Comparison of ENCODE assay signal across 17 cellular contexts in the genomic region with DNA sequence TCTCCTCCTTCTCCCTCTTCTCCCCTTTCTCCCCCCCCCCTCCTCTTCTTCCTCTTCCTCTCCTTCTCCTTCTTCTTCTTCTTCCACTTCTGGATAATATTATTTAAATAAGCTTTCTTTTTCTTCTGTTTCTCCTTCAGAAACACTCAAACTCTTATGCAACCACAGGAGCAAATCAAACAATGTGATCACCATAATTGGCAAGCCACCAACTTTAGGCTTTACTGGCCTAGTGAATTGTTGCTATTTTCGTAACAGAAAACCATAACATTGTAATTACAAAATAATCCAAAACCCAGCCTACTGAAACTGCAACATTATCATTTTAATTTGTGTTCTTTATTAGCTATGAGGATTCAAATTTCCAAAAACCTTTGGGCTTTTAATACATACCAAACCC. TPM values are rescaled to one million over a fixed set of nuclear protein-coding genes. Genes with fewer than 3 reads are reported as not detected.
DNase-seq lines count a peak whose midpoint lies in the region; ATAC-seq and TF ChIP-seq lines count a peak whose summit lies in the region.
"Had no signal": no experiment of that assay in that cellular context is flagged by ENCODE, and none has a peak within 500 bp of the region (broad histone marks: within the 10 kb centered on the region; RNA-seq: fewer than 3 reads in every experiment).

No MANE protein-coding gene starts in this region.

- in situ Hi-C loops in HAP-1 (cut with MboI; ENCODE audit: low sequenced_read_pairs): no loop called here

- H3K9ac ChIP-seq in PC-3 (ENCODE audit: low read length) (no peak overlapping the region), mucosa of rectum (ENCODE audit: low read depth in 1 of 2, low read length in 2 of 2) (peak overlapping the region in 1 of 2 donors; percentile 24)
- H3K9ac ChIP-seq: neural progenitor cell had no signal

- H2AFZ ChIP-seq in PC-3 (ENCODE audit: low read length): no peak overlapping the region
- H2AFZ ChIP-seq: neural progenitor cell had no signal

- no peaks in the 10 kb centered on the region for H4K20me1 ChIP-seq in PC-3 (ENCODE audit: low read length)

- TF ChIP-seq CTCF in PC-3 (conservative IDR thresholded peaks at IDR 0.05; ENCODE audit: low read depth, low read length) (no peak), esophagus squamous epithelium (IDR thresholded peaks at IDR 0.05) (no peak), upper lobe of right lung (IDR thresholded peaks at IDR 0.05) (no peak)

- H3F3A ChIP-seq in PC-3 (ENCODE audit: low read length, unreplicated experiment): no peaks in the 10 kb centered on the region

- DNase-seq in HAP-1 (ENCODE audit: low spot score in 2 of 2) (peak; percentile 69 to 79), PC-3 (peak; percentile 55), esophagus squamous epithelium (lab: John Stamatoyannopoulos, UW) (no peak), upper lobe of right lung (no peak), RKO (ENCODE audit: low spot score) (no peak), HUDEP-2 (lab: John Stamatoyannopoulos, UW; ENCODE audit: unreplicated experiment in 76 of 76) (no peak)
- DNase-seq: activated CD4-positive, alpha-beta T cell treated with anti-CD3 and anti-CD28 coated beads, Interleukin-2, amount 50 U/mL, for 48 hours; activated naive CD8-positive, alpha-beta T cell treated with anti-CD3 and anti-CD28 coated beads, Interleukin-2, amount 50 U/mL, for 24 hours; activated T-cell treated with anti-CD3 and anti-CD28 coated beads, Interleukin-2, amount 50 U/mL, for 72 hours; sigmoid colon; stimulated activated naive B cell treated with anti-CD40 and anti-IgM and Interleukin-4, amounts not matched to agents 10 μg/mL and 1 μg/mL and 100 μg/mL, for 72 hours; uterus had no signal

- H3K9me2 ChIP-seq in PC-3 (replicated peaks; ENCODE audit: low read length): no peaks in the 10 kb centered on the region

- no peaks in the 10 kb centered on the region for H3K79me2 ChIP-seq in PC-3 (ENCODE audit: low read length)

- 15 to 29% methylated on average over 1 of the region's 1 CpG for WGBS in esophagus squamous epithelium, 2 donors

- BruUV-seq in PC-3 (replicated peaks; lab: Mats Ljungman, UMichigan): no TSS peak

- CTCF ChIA-PET in PC-3 (lab: Charles Lee): interaction anchor here (0.6 kb wide), 1 partner anchor 284 kb away, joined by 3 read pairs; no protein-coding TSS in a partner anchor

- no peak for TF ChIP-seq POLR2A in esophagus squamous epithelium (IDR thresholded peaks at IDR 0.05)

- H3K27ac ChIP-seq in PC-3 (ENCODE audit: low read length) (peak overlapping the region; percentile 67), esophagus squamous epithelium (peak overlapping the region; percentile 28 to 54 (median 37)), mucosa of rectum (ENCODE audit: low read depth in 2 of 2, low read length in 2 of 2) (peak overlapping the region; percentile 56 to 78), upper lobe of right lung (no peak overlapping the region)
- H3K27ac ChIP-seq: foreskin keratinocyte, neural progenitor cell, sigmoid colon, uterus had no signal

- H3K27me3 ChIP-seq in HAP-1 (ENCODE audit: low read depth) (no peaks in the 10 kb centered on the region), PC-3 (ENCODE audit: low read length) (no peaks in the 10 kb centered on the region), esophagus squamous epithelium (no peaks in the 10 kb centered on the region), mucosa of rectum (ENCODE audit: control insufficient read depth in 2 of 2, insufficient read depth in 2 of 2, low read length in 2 of 2) (no peaks in the 10 kb centered on the region), upper lobe of right lung (no peaks in the 10 kb centered on the region)
- H3K27me3 ChIP-seq: foreskin keratinocyte, neural progenitor cell, sigmoid colon had no signal

- H3K9me3 ChIP-seq in HAP-1 (peaks cover 1% of the 10 kb centered on the region; the same call in 1 of the 2 replicates), PC-3 (ENCODE audit: low read length) (no peaks in the 10 kb centered on the region), esophagus squamous epithelium (no peaks in the 10 kb centered on the region), mucosa of rectum (ENCODE audit: control insufficient read depth in 2 of 2, low read length in 2 of 2) (no peaks in the 10 kb centered on the region), upper lobe of right lung (no peaks in the 10 kb centered on the region)
- H3K9me3 ChIP-seq: sigmoid colon, uterus had no signal

- peak overlapping the region; percentile 53; the same call in 1 of the 2 replicates for H3K4me2 ChIP-seq in PC-3 (ENCODE audit: low read length)
- H3K4me2 ChIP-seq: neural progenitor cell had no signal

- POLR2A ChIA-PET in PC-3 (lab: Charles Lee; ENCODE audit: unreplicated experiment): no interaction called here

- no peak overlapping the region for H3K4me3 ChIP-seq in HAP-1
- no peak overlapping the region for H3K4me3 ChIP-seq in PC-3 (ENCODE audit: low read length)
- H3K4me3 ChIP-seq in esophagus squamous epithelium: no peak overlapping the region
- H3K4me3 ChIP-seq in mucosa of rectum (ENCODE audit: low read length in 2 of 2): peak overlapping the region in 1 of 2 donors; percentile 34
- H3K4me3 ChIP-seq in upper lobe of right lung: no peak overlapping the region
- H3K4me3 ChIP-seq: neural progenitor cell, sigmoid colon, uterus had no signal

- intact Hi-C loops in PC-3 (cut with micrococcal nuclease): loop anchor here (10.0 kb wide), 1 partner anchor 428 kb away; no protein-coding TSS in a partner anchor
- intact Hi-C loops in esophagus squamous epithelium (cut with DNase I): no loop called here
- intact Hi-C loops in upper lobe of right lung (cut with DNase I): no loop called here

- ATAC-seq in PC-3 (no peak), GM21447 (IDR thresholded peaks at IDR 0.05; ENCODE audit: unreplicated experiment) (no peak), upper lobe of right lung (no peak)
- ATAC-seq: activated naive CD8-positive, alpha-beta T cell treated with anti-CD3 and anti-CD28 coated beads, Interleukin-2, amount 50 U/mL, for 24 hours; activated T-cell treated with anti-CD3 and anti-CD28 coated beads, Interleukin-2, amount 50 U/mL, for 72 hours; stimulated activated naive B cell treated with anti-CD40 and anti-IgM and Interleukin-4, amounts not matched to agents 10 μg/mL and 1 μg/mL and 100 μg/mL, for 72 hours had no signal

- no peaks in the 10 kb centered on the region for H3K36me3 ChIP-seq in HAP-1 (replicated peaks)
- H3K36me3 ChIP-seq in PC-3 (ENCODE audit: low read depth, low read length): no peaks in the 10 kb centered on the region
- H3K36me3 ChIP-seq in esophagus squamous epithelium: no peaks in the 10 kb centered on the region
- no peaks in the 10 kb centered on the region for H3K36me3 ChIP-seq in mucosa of rectum (ENCODE audit: control insufficient read depth in 2 of 2, insufficient read depth in 2 of 2, low read length in 2 of 2)
- H3K36me3 ChIP-seq in upper lobe of right lung: no peaks in the 10 kb centered on the region
- H3K36me3 ChIP-seq: neural progenitor cell, sigmoid colon, uterus had no signal

- H3K4me1 ChIP-seq in HAP-1 (peaks cover 35% of the 10 kb centered on the region), PC-3 (ENCODE audit: insufficient read depth, low read length) (peaks cover 26% of the 10 kb centered on the region), esophagus squamous epithelium (peaks cover 0 to 30% (median 0%) of the 10 kb centered on the region in 3 donors), mucosa of rectum (ENCODE audit: control insufficient read depth in 2 of 2, insufficient read depth in 2 of 2, low read length in 2 of 2) (peaks cover 12 to 31% of the 10 kb centered on the region in 2 donors), upper lobe of right lung (no peaks in the 10 kb centered on the region)
- H3K4me1 ChIP-seq: foreskin keratinocyte, neural progenitor cell, sigmoid colon, uterus had no signal

RNA-seq across cellular contexts. Expression of a gene that starts 14.3 kb away (rescaled TPM):
- total RNA-seq in PC-3 (2014; rRNA removed) (not detected in 2 replicates), esophagus squamous epithelium (not detected), upper lobe of right lung (not detected)
- total RNA-seq: activated T-cell treated with anti-CD3 and anti-CD28 coated beads, Interleukin-2, amount 50 U/mL, for 72 hours; B cell; foreskin keratinocyte; sigmoid colon; uterus had no signal

Comparison
In these comparisons a context has a peak if more than half of its experiments do, and no peak if none do; other contexts are left out.
1. DNase-seq: peak in HAP-1 (2 of 2) and PC-3 (single experiment); none in esophagus squamous epithelium (single experiment), upper lobe of right lung (single experiment), RKO (single experiment) and HUDEP-2 (0 of 76).